8 cellular contexts compared by ENCODE assay signal in the genomic region with DNA sequence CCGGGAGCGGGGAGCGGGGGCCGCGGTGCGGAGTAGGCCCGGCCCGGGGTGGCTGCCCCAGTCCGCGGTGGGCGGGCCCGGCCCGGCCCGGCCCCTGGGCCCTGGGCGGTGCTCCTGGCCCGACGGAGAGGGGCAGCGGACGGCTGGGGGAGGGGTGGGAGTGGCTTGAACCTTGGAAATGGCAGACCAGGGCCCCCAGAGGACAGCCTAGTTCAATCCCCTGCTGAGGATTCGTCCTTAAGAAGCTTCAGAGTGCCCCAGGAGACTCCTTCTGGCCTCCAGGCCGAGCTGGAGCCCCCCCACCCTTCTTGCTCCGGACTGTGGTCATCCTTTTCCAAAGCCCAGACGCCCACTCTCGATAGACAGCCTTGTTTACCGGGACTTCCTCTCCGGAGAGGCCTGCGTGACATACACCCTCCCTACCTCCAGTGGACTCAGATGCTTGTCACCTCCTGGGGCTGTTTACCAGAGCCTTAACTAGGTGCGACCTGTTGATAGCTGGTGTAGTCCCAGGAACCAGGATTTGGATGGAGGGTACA. TPM values are rescaled to one million over a fixed set of nuclear protein-coding genes. Genes with fewer than 3 reads are reported as not detected.
DNase-seq lines count a peak whose midpoint lies in the region; ATAC-seq and TF ChIP-seq lines count a peak whose summit lies in the region.

No MANE protein-coding gene starts in this region.

- peak overlapping the region; percentile 89 for H3K27ac Mint-ChIP-seq in activated naive CD8-positive, alpha-beta T cell

- ATAC-seq in GM18870 (IDR thresholded peaks at IDR 0.05; ENCODE audit: unreplicated experiment) (peak; percentile 34), HG03095 (IDR thresholded peaks at IDR 0.05; ENCODE audit: unreplicated experiment) (peak; percentile 54), Right ventricle myocardium inferior (peak; percentile 87)

- intact Hi-C loops in Right ventricle myocardium inferior (cut with DNase I) = loop anchor here (2.0 to 10.0 kb wide), 3 partner anchors 27 to 285 kb away; a partner anchor contains a TSS

- H3K4me1 ChIP-seq in OCI-LY3 (ENCODE audit: low read length) (peaks cover 15% of the 10 kb centered on the region), parathyroid adenoma (peaks cover 19% of the 10 kb centered on the region)

- peaks cover 3% of the 10 kb centered on the region for H3K36me3 Mint-ChIP-seq in activated naive CD8-positive, alpha-beta T cell

- H3K9me3 Mint-ChIP-seq in activated naive CD8-positive, alpha-beta T cell (ENCODE audit: low read depth) = no peaks in the 10 kb centered on the region

- H3K27ac ChIP-seq in C4-2B (peak overlapping the region; percentile 74), OCI-LY3 (ENCODE audit: low read length) (peak overlapping the region; percentile 88), parathyroid adenoma (peak overlapping the region; percentile 87)

- no peak overlapping the region; the same call in 1 of the 2 replicates for H2AFZ ChIP-seq in OCI-LY3 (ENCODE audit: low read depth, low read length)
- peak overlapping the region; percentile 98 for H2AFZ ChIP-seq in parathyroid adenoma

- peaks cover 44% of the 10 kb centered on the region for H3K4me1 Mint-ChIP-seq in activated naive CD8-positive, alpha-beta T cell (ENCODE audit: low read depth)

- H3K79me2 ChIP-seq in OCI-LY3 (ENCODE audit: low read length) = peaks cover 18% of the 10 kb centered on the region
- H3K79me2 ChIP-seq in parathyroid adenoma = no peaks in the 10 kb centered on the region

- H4K20me1 ChIP-seq in OCI-LY3 (ENCODE audit: insufficient read depth, low read length) = 0 out of 2 replicates have a peak, but pooled peaks cover 5% of the 10 kb centered on the region

- H3K4me2 ChIP-seq in OCI-LY3 (ENCODE audit: low read length) = peak overlapping the region; percentile 95
- H3K4me2 ChIP-seq in parathyroid adenoma (ENCODE audit: low read length) = peak overlapping the region; percentile 93

- H3K27me3 Mint-ChIP-seq in activated naive CD8-positive, alpha-beta T cell = no peaks in the 10 kb centered on the region

- H3K9me3 ChIP-seq in OCI-LY3 (ENCODE audit: insufficient read depth, low read length) (no peaks in the 10 kb centered on the region), parathyroid adenoma (ENCODE audit: control insufficient read depth, low read length) (no peaks in the 10 kb centered on the region)

- H3K36me3 ChIP-seq in OCI-LY3 (replicated peaks; ENCODE audit: low read depth, low read length) (peaks cover 28% of the 10 kb centered on the region), parathyroid adenoma (ENCODE audit: control insufficient read depth, insufficient read depth, low read length) (no peaks in the 10 kb centered on the region)

- no peak for TF ChIP-seq CTCF in C4-2B (conservative IDR thresholded peaks at IDR 0.05)
- TF ChIP-seq CTCF in OCI-LY3 (IDR thresholded peaks at IDR 0.05; ENCODE audit: low read depth, low read length) = no peak
- no peak for TF ChIP-seq CTCF in parathyroid adenoma (IDR thresholded peaks at IDR 0.05)

- H3K27me3 ChIP-seq in OCI-LY3 (ENCODE audit: low read depth, low read length) = no peaks in the 10 kb centered on the region
- H3K27me3 ChIP-seq in parathyroid adenoma (ENCODE audit: control insufficient read depth, insufficient read depth, low read length) = no peaks in the 10 kb centered on the region

- H3K4me3 Mint-ChIP-seq in activated naive CD8-positive, alpha-beta T cell = peak overlapping the region; percentile 92

- H3K4me3 ChIP-seq in OCI-LY3 (ENCODE audit: low read length) = peak overlapping the region; percentile 98
- peak overlapping the region; percentile 88 for H3K4me3 ChIP-seq in parathyroid adenoma (ENCODE audit: low read depth, low read length)

- H3K9ac ChIP-seq in OCI-LY3 (ENCODE audit: low read length) = peak overlapping the region; percentile 99
- peak overlapping the region; percentile 71 for H3K9ac ChIP-seq in parathyroid adenoma

- DNase-seq in Right ventricle myocardium inferior (ENCODE audit: missing footprints) (peak; percentile 89), occipital lobe (lab: John Stamatoyannopoulos, UW) (no peak)

RNA-seq across cellular contexts. Expression of a gene that starts 0.5 kb away (rescaled TPM):
- total RNA-seq in Right ventricle myocardium inferior (23.3 TPM), occipital lobe (16.7 TPM)

RNA-seq across cellular contexts. Expression of a gene that starts 0.7 kb away (rescaled TPM):
- total RNA-seq in Right ventricle myocardium inferior (1.1 TPM), occipital lobe (0.47 TPM)

RNA-seq across cellular contexts. Expression of a gene that starts 12.4 kb away (rescaled TPM):
- 76.6 TPM for total RNA-seq in Right ventricle myocardium inferior
- 17.0 TPM for total RNA-seq in occipital lobe

RNA-seq across cellular contexts. Expression of a gene that starts 31.4 kb away (rescaled TPM):
- total RNA-seq in Right ventricle myocardium inferior (9.5 TPM), occipital lobe (15.0 TPM)

Comparison
In these comparisons a context has a peak if more than half of its experiments do, and no peak if none do; other contexts are left out.
1. ATAC-seq: peak in every context shown above with its lines; median percentile 87 in Right ventricle myocardium inferior; 54 in HG03095; 34 in GM18870.